Comparison of ENCODE assay signal across 11 cellular contexts in the genomic region with DNA sequence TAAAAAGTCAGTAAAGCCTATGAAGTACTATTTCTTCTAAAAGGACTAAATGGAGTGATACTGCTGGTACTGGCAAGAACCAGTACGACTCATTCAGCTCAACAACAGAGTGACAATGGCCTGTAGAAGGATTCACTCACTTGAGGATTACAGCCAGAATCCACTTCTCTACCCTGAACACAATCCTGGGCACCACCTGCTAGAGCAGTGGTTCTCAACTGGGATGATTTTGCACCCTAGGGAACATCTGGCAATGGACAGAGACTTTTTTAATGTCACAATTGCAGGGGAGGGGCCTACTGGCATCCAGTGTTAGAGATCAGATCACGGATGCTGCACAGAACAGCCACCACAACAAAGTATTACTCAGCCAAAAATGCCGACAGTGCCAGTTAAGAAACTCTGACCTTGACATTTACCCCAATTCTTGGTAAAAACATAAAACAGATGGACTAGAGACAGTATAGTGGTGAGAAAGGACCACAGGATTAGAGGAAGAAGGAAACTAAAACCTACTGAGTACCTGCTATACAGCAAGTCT.
DNase-seq lines count a peak whose midpoint lies in the region; ATAC-seq lines count a peak whose summit lies in the region.
"Had no signal": no experiment of that assay in that cellular context is flagged by ENCODE, and none has a peak within 500 bp of the region (broad histone marks: within the 10 kb centered on the region; RNA-seq: fewer than 3 reads in every experiment).

No MANE protein-coding gene starts in this region.

- H3K36me3 Mint-ChIP-seq in dendritic cell treated with granulocyte-macrophage colony-stimulating factor and Interleukin-4, amounts not matched to agents 40 ng/mL and 50 ng/mL, for 4 days (ENCODE audit: low read depth) = peaks cover 7% of the 10 kb centered on the region

- intact Hi-C loops in dendritic cell treated with granulocyte-macrophage colony-stimulating factor and Interleukin-4, amounts not matched to agents 40 ng/mL and 50 ng/mL, for 4 days (cut with micrococcal nuclease) = no loop called here

- no peak for ATAC-seq in GM19463 (IDR thresholded peaks at IDR 0.05; ENCODE audit: unreplicated experiment)
- ATAC-seq: GM12878 had no signal

- H3K4me1 Mint-ChIP-seq in dendritic cell treated with granulocyte-macrophage colony-stimulating factor and Interleukin-4, amounts not matched to agents 40 ng/mL and 50 ng/mL, for 4 days (ENCODE audit: low read depth) = peaks cover 36% of the 10 kb centered on the region

- peak overlapping the region; percentile 63 for H3K27ac Mint-ChIP-seq in dendritic cell treated with granulocyte-macrophage colony-stimulating factor and Interleukin-4, amounts not matched to agents 40 ng/mL and 50 ng/mL, for 4 days

- H3K9me3 Mint-ChIP-seq in dendritic cell treated with granulocyte-macrophage colony-stimulating factor and Interleukin-4, amounts not matched to agents 40 ng/mL and 50 ng/mL, for 4 days = no peaks in the 10 kb centered on the region

- DNase-seq in NCI-H345 (lab: John Stamatoyannopoulos, UW) = peak; percentile 11
- no peak for DNase-seq in NCI-H345 treated with DMSO at 0.1 percent for 48 hours (lab: John Stamatoyannopoulos, UW; ENCODE audit: unreplicated experiment)
- peak; percentile 82 to 90 for DNase-seq in NCI-H524 (lab: John Stamatoyannopoulos, UW)
- DNase-seq in pons (ENCODE audit: low spot score) = peak; percentile 83
- no peak for DNase-seq in cerebellar nuclear complex (lab: John Stamatoyannopoulos, UW)
- no peak for DNase-seq in NCI-H2171 (lab: John Stamatoyannopoulos, UW)
- DNase-seq: H7, nucleus accumbens had no signal

- peaks cover 11% of the 10 kb centered on the region for H3K27me3 Mint-ChIP-seq in dendritic cell treated with granulocyte-macrophage colony-stimulating factor and Interleukin-4, amounts not matched to agents 40 ng/mL and 50 ng/mL, for 4 days

- H3K4me3 Mint-ChIP-seq in dendritic cell treated with granulocyte-macrophage colony-stimulating factor and Interleukin-4, amounts not matched to agents 40 ng/mL and 50 ng/mL, for 4 days = no peak overlapping the region

Comparison
In these comparisons a context has a peak if more than half of its experiments do, and no peak if none do; other contexts are left out.
1. DNase-seq: peak in NCI-H345 (single experiment), NCI-H524 (2 of 2) and pons (single experiment); none in NCI-H345 treated with DMSO at 0.1 percent for 48 hours (single experiment), cerebellar nuclear complex (0 of 2) and NCI-H2171 (single experiment).